Comparison of ENCODE assay signal across 1 cellular context in the genomic region with DNA sequence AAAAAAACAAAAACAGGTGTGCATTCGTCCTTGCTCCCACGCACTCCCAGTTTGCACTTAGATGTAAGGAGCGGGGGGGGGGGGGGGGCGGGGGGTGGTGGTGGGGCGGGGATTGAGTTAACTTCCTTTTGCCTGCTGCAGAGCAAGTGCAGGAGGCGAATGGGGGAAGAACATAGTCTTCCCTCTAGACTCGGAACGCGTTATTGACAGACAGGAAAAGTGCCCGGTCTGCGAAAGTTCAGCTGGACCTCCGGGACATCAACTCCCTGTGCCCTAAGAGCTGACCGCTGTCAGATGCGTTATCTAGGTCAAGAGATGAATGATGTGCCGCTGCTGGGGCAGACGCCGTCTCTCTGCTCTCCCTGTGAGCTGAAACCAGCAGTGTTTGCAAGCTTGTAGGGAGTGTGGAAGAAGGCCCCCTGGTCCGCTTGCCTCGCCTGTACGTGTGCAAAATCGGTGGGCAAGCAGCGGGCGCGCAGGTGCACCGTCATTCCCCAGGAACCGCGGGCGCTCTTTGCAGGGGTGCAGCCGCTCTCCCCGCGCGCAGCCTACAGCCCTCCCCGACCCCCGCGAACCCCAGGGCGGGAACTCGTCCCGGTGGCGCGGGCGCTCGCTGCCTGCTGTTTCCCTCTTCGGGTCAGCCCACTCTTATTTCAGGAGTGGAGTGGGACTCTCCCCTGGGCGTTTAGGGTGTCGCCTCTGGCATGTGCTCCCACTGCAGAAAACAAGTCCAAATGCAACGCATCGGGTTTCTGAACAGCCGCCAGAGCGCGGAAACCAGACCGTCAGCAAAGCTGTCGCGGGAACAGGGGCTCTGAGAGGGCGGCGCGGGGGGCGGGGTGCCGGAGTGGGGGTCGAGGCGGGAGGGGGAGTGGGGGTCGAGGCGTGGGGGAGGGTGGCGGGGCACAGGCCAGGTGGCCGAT.
TF ChIP-seq lines count a peak whose summit lies in the region.

No MANE protein-coding gene starts in this region.

TF ChIP-seq in endothelial cell of umbilical vein, 7 proteins besides CTCF, POLR2A, EP300 and RAD21 (continued from another document):
- no peak for TF ChIP-seq FOS (IDR thresholded peaks at IDR 0.05; ENCODE audit: borderline replicate concordance, insufficient read depth, low read length)
- no peak for TF ChIP-seq MYC (IDR thresholded peaks at IDR 0.05; ENCODE audit: low read depth, low read length)
